ENCODE assay signal across 8 cellular contexts in the genomic region with DNA sequence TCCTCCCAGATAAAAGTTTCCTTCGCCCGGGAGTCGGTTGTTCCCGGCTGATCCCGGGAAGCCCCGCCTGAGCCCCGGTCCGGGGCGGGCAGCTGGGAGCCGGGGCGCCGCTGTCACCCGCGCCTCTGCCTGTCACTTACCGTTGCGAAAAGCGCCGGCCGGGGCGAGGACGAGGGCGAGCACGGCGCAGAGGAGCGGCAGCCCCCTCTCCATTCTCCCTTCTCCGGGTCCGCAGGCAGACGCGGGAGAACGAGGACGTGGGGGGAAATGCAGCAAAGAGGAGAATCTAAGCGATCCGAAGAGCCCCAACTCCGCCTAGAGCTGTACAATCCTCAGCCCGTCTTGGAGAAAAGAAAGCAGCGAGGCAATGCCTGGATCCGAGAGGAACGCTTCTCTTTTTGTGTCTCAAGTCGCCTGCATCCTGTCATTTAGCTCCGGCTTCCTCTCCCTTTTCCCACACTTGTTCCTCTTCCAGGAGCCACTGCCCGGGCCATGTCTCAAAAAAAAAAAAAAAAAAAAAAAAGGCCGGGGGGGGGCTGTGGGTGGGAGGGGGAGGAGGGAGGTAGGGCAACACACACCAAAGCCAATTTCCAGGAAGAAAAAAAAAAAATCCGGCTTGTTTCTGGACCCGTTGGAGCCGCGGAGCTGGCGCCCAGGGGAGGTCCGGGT. TPM values are rescaled to one million over a fixed set of nuclear protein-coding genes. Genes with fewer than 3 reads are reported as not detected.
DNase-seq lines count a peak whose midpoint lies in the region; ATAC-seq lines count a peak whose summit lies in the region.

A gene (minus strand): TSS at position 498 of the 669 bp plus-strand sequence. CDS start 285 bp downstream, at position 213.

- H3K4me1 ChIP-seq in neuronal stem cell (ENCODE audit: control insufficient read depth in 2 of 2, insufficient read depth in 1 of 2, low read depth in 1 of 2, low read length in 2 of 2) = peaks cover 5 to 14% of the 10 kb centered on the region in 2 donors

- H3K36me3 Mint-ChIP-seq in activated naive CD4-positive, alpha-beta T cell treated with anti-CD3 and anti-CD28 coated beads for 36 hours (ENCODE audit: low read depth) = no peaks in the 10 kb centered on the region

- peak within 1 kb of the TSS; percentile 46 for H2BK12ac ChIP-seq in neuronal stem cell (ENCODE audit: low read length)

- H3K9me3 ChIP-seq in neuronal stem cell (replicated peaks in 1 of 2; ENCODE audit: control insufficient read depth in 2 of 2, insufficient read depth in 1 of 2, low read depth in 1 of 2, low read length in 2 of 2) = peaks cover 0 to 2% of the 10 kb centered on the region in 2 donors

- ATAC-seq in HG02588 (IDR thresholded peaks at IDR 0.05; ENCODE audit: unreplicated experiment) (no peak), GM19467 (IDR thresholded peaks at IDR 0.05; ENCODE audit: unreplicated experiment) (no peak)

- H2AK5ac ChIP-seq in neuronal stem cell (ENCODE audit: low read depth, low read length) = peak within 1 kb of the TSS; percentile 24

- intact Hi-C loops in activated naive CD4-positive, alpha-beta T cell treated with anti-CD3 and anti-CD28 coated beads for 36 hours (cut with micrococcal nuclease) = loop anchor here (5.0 to 10.0 kb wide), 4 partner anchors 83 to 888 kb away; no protein-coding TSS in a partner anchor

- peaks cover 52% of the 10 kb centered on the region for H3K27me3 Mint-ChIP-seq in activated naive CD4-positive, alpha-beta T cell treated with anti-CD3 and anti-CD28 coated beads for 36 hours (ENCODE audit: low read depth)

- peak within 1 kb of the TSS; percentile 98 for H3K18ac ChIP-seq in neuronal stem cell (ENCODE audit: low read length)

- H3K23ac ChIP-seq in neuronal stem cell (ENCODE audit: low read depth, low read length, poor library complexity) = peak within 1 kb of the TSS; percentile 56

- CTCF ChIA-PET in activated naive CD4-positive, alpha-beta T cell treated with anti-CD3 and anti-CD28 coated beads for 36 hours (lab: Charles Lee) = interaction anchor here (0.6 to 4.4 kb wide), 5 partner anchors 22 to 142 kb away, joined by 3 to 23 read pairs (median 4); no protein-coding TSS in a partner anchor

- H3K4me3 ChIP-seq in neuronal stem cell (ENCODE audit: low read length in 2 of 2) = peak within 1 kb of the TSS; percentile 82 to 86

- peak within 1 kb of the TSS; percentile 100 for H3K4me2 ChIP-seq in neuronal stem cell (ENCODE audit: insufficient read depth, low read length, poor library complexity, severe bottlenecking)

- no peak within 1 kb of the TSS for H2BK120ac ChIP-seq in neuronal stem cell (ENCODE audit: low read depth, low read length)

- peaks cover 22% of the 10 kb centered on the region for H3K4me1 Mint-ChIP-seq in activated naive CD4-positive, alpha-beta T cell treated with anti-CD3 and anti-CD28 coated beads for 36 hours (ENCODE audit: low read depth)

- H3K27ac ChIP-seq in neuronal stem cell (replicated peaks; ENCODE audit: low read length) = peak within 1 kb of the TSS; percentile 50

- peak within 1 kb of the TSS; percentile 64 for H3K4me3 Mint-ChIP-seq in activated naive CD4-positive, alpha-beta T cell treated with anti-CD3 and anti-CD28 coated beads for 36 hours

- DNase-seq in GM04504 (ENCODE audit: low read depth) (peak; percentile 86), KBM-7 (peak; percentile 85), glomerular endothelial cell (ENCODE audit: extremely low read depth, low read depth, low spot score) (no peak), neuronal stem cell (ENCODE audit: low spot score) (peak; percentile 56), globus pallidus (ENCODE audit: low spot score) (no peak)
- peak; percentile 8 for DNase-seq in activated naive CD4-positive, alpha-beta T cell treated with anti-CD3 and anti-CD28 coated beads for 36 hours

- H3K27ac Mint-ChIP-seq in activated naive CD4-positive, alpha-beta T cell treated with anti-CD3 and anti-CD28 coated beads for 36 hours = no peak within 1 kb of the TSS

- H3K9ac ChIP-seq in neuronal stem cell (ENCODE audit: low read depth, low read length, poor library complexity) = peak within 1 kb of the TSS; percentile 81

- no peak within 1 kb of the TSS for H4K91ac ChIP-seq in neuronal stem cell (ENCODE audit: low read depth, low read length, poor library complexity)

- peak within 1 kb of the TSS; percentile 39 for H2BK5ac ChIP-seq in neuronal stem cell (ENCODE audit: low read length)

- H4K8ac ChIP-seq in neuronal stem cell (ENCODE audit: low read depth, low read length) = no peak within 1 kb of the TSS

- no peaks in the 10 kb centered on the region for H3K79me1 ChIP-seq in neuronal stem cell (ENCODE audit: low read depth, low read length)

- H2BK15ac ChIP-seq in neuronal stem cell (ENCODE audit: low read length) = peak within 1 kb of the TSS; percentile 77

- no CpG with 5 or more reads among the region's 48 CpGs for WGBS in neuronal stem cell (ENCODE audit: extremely low coverage in 2 of 2, insufficient read length in 2 of 2, insufficient replicate concordance in 1 of 2), 2 donors

- no peaks in the 10 kb centered on the region for H3K9me3 Mint-ChIP-seq in activated naive CD4-positive, alpha-beta T cell treated with anti-CD3 and anti-CD28 coated beads for 36 hours

- H3K36me3 ChIP-seq in neuronal stem cell (replicated peaks in 1 of 2; ENCODE audit: control insufficient read depth in 2 of 2, insufficient read depth in 2 of 2, low read length in 2 of 2) = peaks cover 0 to 26% of the 10 kb centered on the region in 2 donors

- H3K14ac ChIP-seq in neuronal stem cell (ENCODE audit: low read length) = peak within 1 kb of the TSS; percentile 79

- H3K27me3 ChIP-seq in neuronal stem cell (ENCODE audit: control insufficient read depth in 3 of 3, insufficient read depth in 3 of 3, low read depth in 1 of 3, low read length in 3 of 3) = peaks cover 0 to 4% (median 0%) of the 10 kb centered on the region in 3 experiments

- H2AFZ ChIP-seq in neuronal stem cell (ENCODE audit: low read length) = peak within 1 kb of the TSS; percentile 87

- H3K4ac ChIP-seq in neuronal stem cell (ENCODE audit: low read length) = no peak within 1 kb of the TSS

- in situ Hi-C loops in KBM-7 (cut with MboI; ENCODE audit: low pct_unique_long_range_greater_than_20kb, low sequenced_read_pairs) = loop anchor here (25.0 kb wide), 1 partner anchor 1303 kb away; no protein-coding TSS in a partner anchor

RNA-seq across cellular contexts. Expression of the gene that starts here (rescaled TPM):
- under 1 TPM in 1 of 2 experiments, not detected in 1; 0.10 TPM for total RNA-seq in activated naive CD4-positive, alpha-beta T cell treated with anti-CD3 and anti-CD28 coated beads for 36 hours
- total RNA-seq in glomerular endothelial cell = 167 and 209 TPM in 2 replicates
- 2.9 TPM for polyA plus RNA-seq in neuronal stem cell (2013, experiment 1 of 2)
- polyA plus RNA-seq in neuronal stem cell (2013, experiment 2 of 2) = 2.6 TPM

Comparison
In these comparisons a context has a peak if more than half of its experiments do, and no peak if none do; other contexts are left out.
1. RNA of the gene that starts here (total RNA-seq): 167 to 209 TPM in glomerular endothelial cell; 0.10 TPM in activated naive CD4-positive, alpha-beta T cell treated with anti-CD3 and anti-CD28 coated beads for 36 hours; every median in the first group is over 100 times any median in the second.
2. Peak in DNase-seq in activated naive CD4-positive, alpha-beta T cell treated with anti-CD3 and anti-CD28 coated beads for 36 hours; RNA of the gene not detected or under 1 TPM.
3. DNase-seq: peak in GM04504 (single experiment), KBM-7 (single experiment) and neuronal stem cell (single experiment); none in glomerular endothelial cell (single experiment) and globus pallidus (single experiment).